ENCODE assay signal across 8 cellular contexts in genomic region chr13:30113531-30113930, GRCh38.
DNase-seq lines count a peak whose midpoint lies in the region; ATAC-seq lines count a peak whose summit lies in the region.

No MANE protein-coding gene starts in this region.

- WGBS in aorta, 2 donors, result 46 to 48% methylated on average over 5 of the region's 5 CpGs

- intact Hi-C loops in dendritic cell treated with granulocyte-macrophage colony-stimulating factor and Interleukin-4, amounts not matched to agents 40 ng/mL and 50 ng/mL, for 4 days (cut with micrococcal nuclease), result loop anchor here (1.0 to 10.0 kb wide), 3 partner anchors 263 to 519 kb away; partner anchors contain the start of genes SLC7A1 and UBL3
- intact Hi-C loops in naive thymus-derived CD4-positive, alpha-beta T cell (cut with micrococcal nuclease), result loop anchor here (1.0 to 5.0 kb wide), 10 partner anchors 159 to 689 kb away; partner anchors contain the start of genes SLC7A1 (in 1 of the 2) and UBL3 (in 1 of the 2)
- intact Hi-C loops in aorta (cut with DNase I), result loop anchor here (2.0 to 10.0 kb wide), 5 partner anchors 189 to 606 kb away; partner anchors contain the start of gene SLC7A1 (in 1 of the 2)

- H3K27ac ChIP-seq in naive thymus-derived CD4-positive, alpha-beta T cell (ENCODE audit: low read depth, low read length), result no peak overlapping the region
- no peak overlapping the region for H3K27ac ChIP-seq in aorta (ENCODE audit: low read depth in 1 of 2, low read length in 2 of 2)

- H3K36me3 Mint-ChIP-seq in activated naive CD4-positive, alpha-beta T cell treated with anti-CD3 and anti-CD28 coated beads, Interleukin-2, amount 50 U/mL, for 24 hours, result no peaks in the 10 kb centered on the region
- no peaks in the 10 kb centered on the region for H3K36me3 Mint-ChIP-seq in dendritic cell treated with granulocyte-macrophage colony-stimulating factor and Interleukin-4, amounts not matched to agents 40 ng/mL and 50 ng/mL, for 4 days (ENCODE audit: low read depth)
- H3K36me3 Mint-ChIP-seq in naive thymus-derived CD4-positive, alpha-beta T cell, result no peaks in the 10 kb centered on the region

- H3K27ac Mint-ChIP-seq in activated naive CD4-positive, alpha-beta T cell treated with anti-CD3 and anti-CD28 coated beads, Interleukin-2, amount 50 U/mL, for 24 hours, result no peak overlapping the region
- H3K27ac Mint-ChIP-seq in dendritic cell treated with granulocyte-macrophage colony-stimulating factor and Interleukin-4, amounts not matched to agents 40 ng/mL and 50 ng/mL, for 4 days, result peak overlapping the region; percentile 67
- peak overlapping the region in 3 of 9 donors; percentile 15 to 45 (median 28) for H3K27ac Mint-ChIP-seq in naive thymus-derived CD4-positive, alpha-beta T cell

- no peaks in the 10 kb centered on the region for H3K36me3 ChIP-seq in naive thymus-derived CD4-positive, alpha-beta T cell (ENCODE audit: control insufficient read depth in 2 of 3, insufficient read depth in 3 of 3, low read length in 3 of 3)
- H3K36me3 ChIP-seq in aorta (ENCODE audit: control insufficient read depth in 1 of 2, insufficient read depth in 2 of 2, low read length in 1 of 2), result no peaks in the 10 kb centered on the region

- H3K4me1 ChIP-seq in naive thymus-derived CD4-positive, alpha-beta T cell (ENCODE audit: control insufficient read depth in 2 of 2, insufficient read depth in 2 of 2, low read length in 2 of 2), result peaks cover 4 to 7% of the 10 kb centered on the region in 2 donors
- H3K4me1 ChIP-seq in aorta (ENCODE audit: control insufficient read depth in 1 of 2, insufficient read depth in 2 of 2, low read length in 2 of 2), result no peaks in the 10 kb centered on the region

- H3K9me3 ChIP-seq in naive thymus-derived CD4-positive, alpha-beta T cell (ENCODE audit: control insufficient read depth in 2 of 3, low read length in 3 of 3), result no peaks in the 10 kb centered on the region
- H3K9me3 ChIP-seq in aorta (ENCODE audit: control insufficient read depth, low read length), result no peaks in the 10 kb centered on the region

- peaks cover 33% of the 10 kb centered on the region for H3K4me1 Mint-ChIP-seq in activated naive CD4-positive, alpha-beta T cell treated with anti-CD3 and anti-CD28 coated beads, Interleukin-2, amount 50 U/mL, for 24 hours
- peaks cover 38% of the 10 kb centered on the region for H3K4me1 Mint-ChIP-seq in dendritic cell treated with granulocyte-macrophage colony-stimulating factor and Interleukin-4, amounts not matched to agents 40 ng/mL and 50 ng/mL, for 4 days (ENCODE audit: low read depth)
- H3K4me1 Mint-ChIP-seq in naive thymus-derived CD4-positive, alpha-beta T cell, result peaks cover 10 to 32% (median 24%) of the 10 kb centered on the region in 7 donors

- no peaks in the 10 kb centered on the region for H3K27me3 ChIP-seq in naive thymus-derived CD4-positive, alpha-beta T cell (ENCODE audit: control insufficient read depth in 2 of 2, insufficient read depth in 2 of 2, low read length in 2 of 2)
- no peaks in the 10 kb centered on the region for H3K27me3 ChIP-seq in aorta (ENCODE audit: control insufficient read depth in 1 of 2, insufficient read depth in 2 of 2, low read length in 1 of 2)

- no peaks in the 10 kb centered on the region for H3K27me3 Mint-ChIP-seq in activated naive CD4-positive, alpha-beta T cell treated with anti-CD3 and anti-CD28 coated beads, Interleukin-2, amount 50 U/mL, for 24 hours
- H3K27me3 Mint-ChIP-seq in dendritic cell treated with granulocyte-macrophage colony-stimulating factor and Interleukin-4, amounts not matched to agents 40 ng/mL and 50 ng/mL, for 4 days, result peaks cover 45% of the 10 kb centered on the region
- peaks cover 0 to 11% (median 0%) of the 10 kb centered on the region in 5 donors for H3K27me3 Mint-ChIP-seq in naive thymus-derived CD4-positive, alpha-beta T cell

- peak overlapping the region; percentile 86 for H3K4me3 Mint-ChIP-seq in activated naive CD4-positive, alpha-beta T cell treated with anti-CD3 and anti-CD28 coated beads, Interleukin-2, amount 50 U/mL, for 24 hours
- no peak overlapping the region for H3K4me3 Mint-ChIP-seq in dendritic cell treated with granulocyte-macrophage colony-stimulating factor and Interleukin-4, amounts not matched to agents 40 ng/mL and 50 ng/mL, for 4 days
- peak overlapping the region in 9 of 10 donors; percentile 63 to 88 (median 83) for H3K4me3 Mint-ChIP-seq in naive thymus-derived CD4-positive, alpha-beta T cell

- ATAC-seq in naive thymus-derived CD4-positive, alpha-beta T cell, result no peak
- ATAC-seq in aorta (ENCODE audit: low FRiP score), result peak; percentile 63

- CTCF ChIA-PET in naive thymus-derived CD4-positive, alpha-beta T cell (lab: Charles Lee), result interaction anchor here (0.6 to 8.9 kb wide), 16 partner anchors 9 to 610 kb away, joined by 3 to 206 read pairs (median 4); partner anchors contain the start of gene UBL3

- DNase-seq in activated naive CD4-positive, alpha-beta T cell treated with Interleukin-2 at 50 U/mL for 16 hours, result no peak
- no peak for DNase-seq in naive thymus-derived CD4-positive, alpha-beta T cell
- no peak for DNase-seq in aorta
- DNase-seq in NCI-H2107 treated with DMSO at 0.1 percent for 48 hours (lab: John Stamatoyannopoulos, UW; ENCODE audit: unreplicated experiment), result no peak
- no peak for DNase-seq in stimulated activated CD8-positive, alpha-beta memory T cell treated with anti-CD3 and anti-CD28 coated beads, Interleukin-4, amount 100 ng/mL, for 48 hours
- DNase-seq in cerebellar nuclear complex (lab: John Stamatoyannopoulos, UW), result no peak

- POLR2A ChIA-PET in naive thymus-derived CD4-positive, alpha-beta T cell (lab: Charles Lee), result interaction anchor here (0.9 to 6.8 kb wide), 7 partner anchors 34 to 351 kb away, joined by 3 to 51 read pairs (median 6); partner anchors contain the start of gene UBL3

- no peak overlapping the region for H3K4me3 ChIP-seq in naive thymus-derived CD4-positive, alpha-beta T cell (ENCODE audit: low read length)
- no peak overlapping the region for H3K4me3 ChIP-seq in aorta (ENCODE audit: low read length in 2 of 2)

- H3K9me3 Mint-ChIP-seq in activated naive CD4-positive, alpha-beta T cell treated with anti-CD3 and anti-CD28 coated beads, Interleukin-2, amount 50 U/mL, for 24 hours, result no peaks in the 10 kb centered on the region
- H3K9me3 Mint-ChIP-seq in dendritic cell treated with granulocyte-macrophage colony-stimulating factor and Interleukin-4, amounts not matched to agents 40 ng/mL and 50 ng/mL, for 4 days, result no peaks in the 10 kb centered on the region
- H3K9me3 Mint-ChIP-seq in naive thymus-derived CD4-positive, alpha-beta T cell, result no peaks in the 10 kb centered on the region
